In the genomic region with DNA sequence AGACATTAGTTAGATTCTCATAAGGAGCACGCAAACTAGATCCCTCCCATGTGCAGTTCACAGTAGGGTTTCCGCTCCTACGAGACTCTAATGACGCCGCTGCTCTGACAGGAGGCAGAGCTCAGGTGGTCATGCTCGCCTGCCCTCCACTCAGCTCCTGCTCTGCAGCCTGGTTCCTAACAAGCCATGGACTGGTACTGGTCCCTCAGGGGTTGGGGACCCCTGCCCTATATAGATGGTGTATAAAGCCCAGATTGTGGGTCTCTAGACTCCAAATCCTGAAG, we compare ENCODE assay signal across 16 cellular contexts.
"Had no signal": no experiment of that assay in that cellular context is flagged by ENCODE, and none has a peak within 500 bp of the region (broad histone marks: within the 10 kb centered on the region; RNA-seq: fewer than 3 reads in every experiment).

No MANE protein-coding gene starts in this region.

- H2AFZ ChIP-seq: hepatocyte had no signal

- H3K4me3 ChIP-seq: coronary artery, esophagus muscularis mucosa, hepatocyte, left lung, thyroid gland had no signal

- ATAC-seq: activated CD8-positive, alpha-beta T cell treated with anti-CD3 and anti-CD28 coated beads for 36 hours; activated naive CD4-positive, alpha-beta T cell treated with anti-CD3 and anti-CD28 coated beads, Interleukin-2, amount 50 U/mL, for 72 hours; activated T-cell treated with anti-CD3 and anti-CD28 coated beads, Interleukin-2, amount 50 U/mL, for 4 hours; left lung; naive thymus-derived CD8-positive, alpha-beta T cell had no signal

- H3K4me2 ChIP-seq: hepatocyte had no signal

- FAIRE-seq: urothelium cell line had no signal

- H3K9me3 ChIP-seq: esophagus muscularis mucosa, left lung, thyroid gland had no signal

- H3K36me3 ChIP-seq: esophagus muscularis mucosa, left lung, thyroid gland had no signal

- DNase-seq: activated CD4-positive, alpha-beta T cell treated with anti-CD3 and anti-CD28 coated beads for 4 hours; activated CD8-positive, alpha-beta T cell treated with anti-CD3 and anti-CD28 coated beads for 36 hours; activated effector memory CD4-positive, alpha-beta T cell treated with Interleukin-2 at 50 U/mL for 16 hours; activated T-cell treated with anti-CD3 and anti-CD28 coated beads, Interleukin-2, amount 50 U/mL, for 4 hours; amniotic stem cell; islet precursor cell; left lung; naive thymus-derived CD8-positive, alpha-beta T cell; retina; stimulated activated CD4-positive, alpha-beta T cell treated with anti-CD3 and anti-CD28 coated beads, Interleukin-12 subunit alpha, Interleukin-12 subunit beta, amount 100 ng/mL, for 4 hours; thyroid gland had no signal

- H3K79me2 ChIP-seq: hepatocyte had no signal

- H3K27ac ChIP-seq: coronary artery, esophagus muscularis mucosa, hepatocyte, left lung, thyroid gland had no signal

- H3K27me3 ChIP-seq: esophagus muscularis mucosa, hepatocyte, left lung, thyroid gland had no signal

- H3K4me1 ChIP-seq: esophagus muscularis mucosa, left lung had no signal
